Comparison of ENCODE assay signal across 1 cellular context in the genomic region with DNA sequence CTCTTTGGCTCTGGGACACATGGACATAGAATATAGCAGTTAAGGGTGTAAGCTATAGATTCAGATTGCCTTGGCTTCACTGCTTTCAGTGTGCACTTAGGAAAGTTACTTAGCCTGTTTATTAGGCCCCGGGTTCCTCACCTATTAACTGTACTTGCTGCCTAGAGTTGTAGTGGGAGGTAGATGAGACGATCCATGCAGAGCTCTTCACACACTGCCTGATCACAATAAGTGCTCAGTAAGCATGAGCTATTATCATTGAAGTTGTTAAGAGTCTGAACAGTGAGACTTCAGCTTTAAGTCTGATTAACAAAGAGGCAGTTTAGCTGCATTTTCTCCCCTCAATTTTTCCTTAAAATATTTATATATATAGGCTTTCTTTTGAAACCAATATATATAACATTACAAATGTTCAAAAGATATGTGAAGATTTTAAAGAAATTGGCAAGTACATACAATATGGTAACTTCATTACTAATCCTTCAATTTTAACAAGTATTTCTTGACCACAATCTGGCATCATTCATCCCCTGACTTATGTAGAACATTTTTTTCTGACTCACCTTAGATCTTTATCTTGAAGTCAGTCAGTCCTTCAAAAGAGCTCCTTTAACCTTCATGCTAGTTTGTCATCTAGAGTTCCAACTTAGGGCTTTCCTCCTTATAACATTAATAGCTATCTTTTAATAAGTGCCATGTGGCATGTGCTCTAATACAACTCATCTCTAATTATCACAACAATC.
TF ChIP-seq lines count a peak whose summit lies in the region.

No MANE protein-coding gene starts in this region.

TF ChIP-seq in HepG2, 621 proteins besides CTCF, POLR2A, EP300 and RAD21:
- TF ChIP-seq ZNF7 (CRISPR knock-in tag; IDR thresholded peaks at IDR 0.05) (no peak), POLR2AphosphoS2 (IDR thresholded peaks at IDR 0.05; ENCODE audit: low read depth, low read length) (no peak), HNRNPK (IDR thresholded peaks at IDR 0.05; ENCODE audit: low read depth, low read length, poor library complexity, severe bottlenecking) (no peak), ZBTB7A (CRISPR knock-in tag; IDR thresholded peaks at IDR 0.05) (no peak), ZFY (CRISPR knock-in tag; IDR thresholded peaks at IDR 0.05) (no peak), ERF (CRISPR knock-in tag; IDR thresholded peaks at IDR 0.05) (no peak), ARID2 (CRISPR knock-in tag; IDR thresholded peaks at IDR 0.05; ENCODE audit: borderline replicate concordance) (no peak), ARNTL (CRISPR knock-in tag; IDR thresholded peaks at IDR 0.05) (no peak), ZNF460 (CRISPR knock-in tag; IDR thresholded peaks at IDR 0.05; ENCODE audit: borderline replicate concordance) (no peak), ZNF773 (CRISPR knock-in tag; IDR thresholded peaks at IDR 0.05; ENCODE audit: borderline replicate concordance) (no peak), ISX (CRISPR knock-in tag; conservative IDR thresholded peaks at IDR 0.05) (no peak), ZNF496 (CRISPR knock-in tag; IDR thresholded peaks at IDR 0.05; ENCODE audit: insufficient replicate concordance) (no peak), ZNF12 (CRISPR knock-in tag; IDR thresholded peaks at IDR 0.05) (no peak), CENPT (CRISPR knock-in tag; IDR thresholded peaks at IDR 0.05; ENCODE audit: low read depth) (no peak), EEA1 (CRISPR knock-in tag; IDR thresholded peaks at IDR 0.05; ENCODE audit: borderline replicate concordance) (no peak), ZNF777 (CRISPR knock-in tag; IDR thresholded peaks at IDR 0.05) (no peak), MAZ (IDR thresholded peaks at IDR 0.05; ENCODE audit: borderline replicate concordance, low read depth, low read length) (no peak), MAZ (CRISPR knock-in tag; IDR thresholded peaks at IDR 0.05; ENCODE audit: low read depth) (no peak), TP53 (CRISPR knock-in tag; conservative IDR thresholded peaks at IDR 0.05) (no peak)
- TF ChIP-seq, protein P1, sequence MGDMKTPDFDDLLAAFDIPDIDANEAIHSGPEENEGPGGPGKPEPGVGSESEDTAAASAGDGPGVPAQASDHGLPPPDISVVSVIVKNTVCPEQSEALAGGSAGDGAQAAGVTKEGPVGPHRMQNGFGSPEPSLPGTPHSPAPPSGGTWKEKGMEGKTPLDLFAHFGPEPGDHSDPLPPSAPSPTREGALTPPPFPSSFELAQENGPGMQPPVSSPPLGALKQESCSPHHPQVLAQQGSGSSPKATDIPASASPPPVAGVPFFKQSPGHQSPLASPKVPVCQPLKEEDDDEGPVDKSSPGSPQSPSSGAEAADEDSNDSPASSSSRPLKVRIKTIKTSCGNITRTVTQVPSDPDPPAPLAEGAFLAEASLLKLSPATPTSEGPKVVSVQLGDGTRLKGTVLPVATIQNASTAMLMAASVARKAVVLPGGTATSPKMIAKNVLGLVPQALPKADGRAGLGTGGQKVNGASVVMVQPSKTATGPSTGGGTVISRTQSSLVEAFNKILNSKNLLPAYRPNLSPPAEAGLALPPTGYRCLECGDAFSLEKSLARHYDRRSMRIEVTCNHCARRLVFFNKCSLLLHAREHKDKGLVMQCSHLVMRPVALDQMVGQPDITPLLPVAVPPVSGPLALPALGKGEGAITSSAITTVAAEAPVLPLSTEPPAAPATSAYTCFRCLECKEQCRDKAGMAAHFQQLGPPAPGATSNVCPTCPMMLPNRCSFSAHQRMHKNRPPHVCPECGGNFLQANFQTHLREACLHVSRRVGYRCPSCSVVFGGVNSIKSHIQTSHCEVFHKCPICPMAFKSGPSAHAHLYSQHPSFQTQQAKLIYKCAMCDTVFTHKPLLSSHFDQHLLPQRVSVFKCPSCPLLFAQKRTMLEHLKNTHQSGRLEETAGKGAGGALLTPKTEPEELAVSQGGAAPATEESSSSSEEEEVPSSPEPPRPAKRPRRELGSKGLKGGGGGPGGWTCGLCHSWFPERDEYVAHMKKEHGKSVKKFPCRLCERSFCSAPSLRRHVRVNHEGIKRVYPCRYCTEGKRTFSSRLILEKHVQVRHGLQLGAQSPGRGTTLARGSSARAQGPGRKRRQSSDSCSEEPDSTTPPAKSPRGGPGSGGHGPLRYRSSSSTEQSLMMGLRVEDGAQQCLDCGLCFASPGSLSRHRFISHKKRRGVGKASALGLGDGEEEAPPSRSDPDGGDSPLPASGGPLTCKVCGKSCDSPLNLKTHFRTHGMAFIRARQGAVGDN (CRISPR knock-in tag; IDR thresholded peaks at IDR 0.05): no peak
- TF ChIP-seq, protein P2, sequence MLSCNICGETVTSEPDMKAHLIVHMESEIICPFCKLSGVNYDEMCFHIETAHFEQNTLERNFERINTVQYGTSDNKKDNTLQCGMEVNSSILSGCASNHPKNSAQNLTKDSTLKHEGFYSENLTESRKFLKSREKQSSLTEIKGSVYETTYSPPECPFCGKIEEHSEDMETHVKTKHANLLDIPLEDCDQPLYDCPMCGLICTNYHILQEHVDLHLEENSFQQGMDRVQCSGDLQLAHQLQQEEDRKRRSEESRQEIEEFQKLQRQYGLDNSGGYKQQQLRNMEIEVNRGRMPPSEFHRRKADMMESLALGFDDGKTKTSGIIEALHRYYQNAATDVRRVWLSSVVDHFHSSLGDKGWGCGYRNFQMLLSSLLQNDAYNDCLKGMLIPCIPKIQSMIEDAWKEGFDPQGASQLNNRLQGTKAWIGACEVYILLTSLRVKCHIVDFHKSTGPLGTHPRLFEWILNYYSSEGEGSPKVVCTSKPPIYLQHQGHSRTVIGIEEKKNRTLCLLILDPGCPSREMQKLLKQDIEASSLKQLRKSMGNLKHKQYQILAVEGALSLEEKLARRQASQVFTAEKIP (CRISPR knock-in tag; IDR thresholded peaks at IDR 0.05; ENCODE audit: borderline replicate concordance): no peak
